Comparison of ENCODE assay signal across 9 cellular contexts in genomic region chr12:64082866-64083268, GRCh38.
DNase-seq lines count a peak whose midpoint lies in the region; ATAC-seq and TF ChIP-seq lines count a peak whose summit lies in the region.
"Had no signal": no experiment of that assay in that cellular context is flagged by ENCODE, and none has a peak within 500 bp of the region (broad histone marks: within the 10 kb centered on the region; RNA-seq: fewer than 3 reads in every experiment).

No MANE protein-coding gene starts in this region.

- intact Hi-C loops in colonic mucosa (cut with DNase I) (loop anchor here (10.0 kb wide), 1 partner anchor 238 kb away; the partner anchor contains the start of gene SRGAP1), vagina (cut with DNase I) (no loop called here)

- H3K27me3 ChIP-seq in colonic mucosa (no peaks in the 10 kb centered on the region), muscle layer of colon (ENCODE audit: control insufficient read depth in 1 of 2, insufficient read depth in 2 of 2, low read length in 2 of 2) (no peaks in the 10 kb centered on the region), vagina (no peaks in the 10 kb centered on the region)
- H3K27me3 ChIP-seq: neutrophil had no signal

- H3K4me3 ChIP-seq in colonic mucosa = no peak overlapping the region
- no peak overlapping the region for H3K4me3 ChIP-seq in muscle layer of colon (ENCODE audit: low read depth in 1 of 2, low read length in 2 of 2)
- no peak overlapping the region for H3K4me3 ChIP-seq in vagina

- H3K4me1 ChIP-seq in colonic mucosa (peaks cover 6% of the 10 kb centered on the region), muscle layer of colon (ENCODE audit: insufficient read depth, low read length) (peaks cover 37% of the 10 kb centered on the region), vagina (peaks cover 77% of the 10 kb centered on the region)

- H3K27ac ChIP-seq in colonic mucosa = peak overlapping the region; percentile 63
- peak overlapping the region; percentile 28 for H3K27ac ChIP-seq in muscle layer of colon (ENCODE audit: low read depth, low read length)
- H3K27ac ChIP-seq in vagina = peak overlapping the region; percentile 75
- H3K27ac ChIP-seq: neutrophil had no signal

- no peak for TF ChIP-seq CTCF in colonic mucosa (IDR thresholded peaks at IDR 0.05)
- no peak for TF ChIP-seq CTCF in vagina (IDR thresholded peaks at IDR 0.05)

- H3K9me3 ChIP-seq in colonic mucosa (no peaks in the 10 kb centered on the region), muscle layer of colon (ENCODE audit: low read length) (no peaks in the 10 kb centered on the region), vagina (no peaks in the 10 kb centered on the region)
- H3K9me3 ChIP-seq: neutrophil had no signal

- no peak for TF ChIP-seq POLR2A in vagina (IDR thresholded peaks at IDR 0.05)

- no peak for ATAC-seq in HG02840 (IDR thresholded peaks at IDR 0.05; ENCODE audit: low FRiP score, unreplicated experiment)

- H3K36me3 ChIP-seq in colonic mucosa (no peaks in the 10 kb centered on the region), muscle layer of colon (ENCODE audit: insufficient read depth, low read length) (no peaks in the 10 kb centered on the region), vagina (no peaks in the 10 kb centered on the region)
- H3K36me3 ChIP-seq: neutrophil had no signal

- H3K9ac ChIP-seq in colonic mucosa (ENCODE audit: low read depth in 2 of 2, low read length in 2 of 2) = peak overlapping the region in 1 of 2 donors; percentile 66
- no peak overlapping the region for H3K9ac ChIP-seq in muscle layer of colon (ENCODE audit: low read length)

- DNase-seq in NCI-H748 (lab: John Stamatoyannopoulos, UW; ENCODE audit: unreplicated experiment) (peak; percentile 46), NCI-H748 treated with DMSO at 0.1 percent for 48 hours (lab: John Stamatoyannopoulos, UW) (no peak), colonic mucosa (peak; percentile 55), vagina (ENCODE audit: extremely low spot score in 2 of 2) (no peak), dermis blood vessel endothelial cell (no peak)
- DNase-seq in activated CD4-positive, alpha-beta T cell treated with anti-CD3 and anti-CD28 coated beads for 4 hours = no peak

Comparison
In these comparisons a context has a peak if more than half of its experiments do, and no peak if none do; other contexts are left out.
1. DNase-seq: peak in NCI-H748 (single experiment) and colonic mucosa (single experiment); none in NCI-H748 treated with DMSO at 0.1 percent for 48 hours (single experiment), vagina (0 of 2), activated CD4-positive, alpha-beta T cell treated with anti-CD3 and anti-CD28 coated beads for 4 hours (0 of 2) and dermis blood vessel endothelial cell (single experiment).
2. Peak in every context shown above with its lines, with median percentiles within 50 percentile points of each other: H3K27ac ChIP-seq.